Comparison of ENCODE assay signal across 1 cellular context in the genomic region with DNA sequence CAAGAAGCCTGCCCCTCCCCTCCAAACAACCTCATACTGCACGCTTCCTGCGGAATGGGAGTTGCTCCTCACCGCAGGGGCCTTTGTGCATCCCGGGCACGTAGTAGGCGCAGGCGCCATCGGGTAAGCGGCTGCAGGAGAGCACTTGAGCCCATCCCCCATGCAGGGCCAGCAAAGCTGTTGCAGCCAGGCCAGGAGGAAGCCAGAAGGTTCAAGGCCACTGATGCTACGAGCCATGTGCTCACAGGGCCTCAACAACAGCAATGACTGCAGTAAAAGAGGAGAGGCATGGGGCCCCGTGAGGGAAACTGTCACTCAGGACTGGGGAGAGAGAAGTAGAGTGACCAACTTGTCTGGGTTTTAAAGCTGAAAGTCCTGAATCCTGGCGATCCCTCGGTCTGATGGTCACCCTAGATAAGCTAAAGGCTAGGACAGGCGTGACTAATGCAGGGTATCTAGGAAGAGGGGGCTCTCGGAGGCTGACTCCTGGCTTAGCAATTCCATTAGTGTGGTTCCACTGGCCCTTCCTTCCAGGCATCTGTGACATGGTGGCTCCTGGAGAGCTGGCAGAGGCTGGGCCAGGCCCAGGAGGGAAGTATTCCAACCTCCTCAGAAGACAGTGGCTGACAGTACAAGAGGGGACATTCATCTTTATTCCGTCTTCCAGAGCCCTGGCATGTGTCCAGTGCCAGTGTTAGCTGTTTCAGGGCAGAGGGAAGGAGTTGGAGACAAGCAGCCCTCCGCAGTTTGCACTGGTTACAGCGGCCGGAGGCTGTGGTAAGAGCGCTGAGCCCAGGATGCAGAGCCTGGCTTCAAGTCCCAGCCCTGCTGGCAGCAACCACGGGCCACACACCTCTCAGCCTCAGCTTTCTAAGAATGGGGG.
TF ChIP-seq lines count a peak whose summit lies in the region.

No MANE protein-coding gene starts in this region.

TF ChIP-seq in HepG2, 621 proteins besides CTCF, POLR2A, EP300 and RAD21 (continued from another document and continues in another):
- TF ChIP-seq CREB1 (IDR thresholded peaks at IDR 0.05) (peak; percentile 52; the same call in 1 of the 2 replicates), CREB1 (CRISPR knock-in tag; IDR thresholded peaks at IDR 0.05) (no peak), ZNF143 (CRISPR knock-in tag; IDR thresholded peaks at IDR 0.05) (peak; percentile 62; the same call in 1 of the 2 replicates), HDAC2 (CRISPR knock-in tag; IDR thresholded peaks at IDR 0.05) (peak; percentile 98), ISL2 (CRISPR knock-in tag; IDR thresholded peaks at IDR 0.05) (peak; percentile 88), GTF2F1 (IDR thresholded peaks at IDR 0.05; ENCODE audit: low read length) (no peak), CENPX (CRISPR knock-in tag; IDR thresholded peaks at IDR 0.05) (no peak), KDM3A (CRISPR knock-in tag; IDR thresholded peaks at IDR 0.05; ENCODE audit: low read depth) (peak; percentile 91; the same call in 1 of the 2 replicates), PHF5A (CRISPR knock-in tag; IDR thresholded peaks at IDR 0.05; ENCODE audit: low read depth, unreplicated experiment) (peak; percentile 98), HNRNPL (IDR thresholded peaks at IDR 0.05; ENCODE audit: low read depth, low read length) (0 out of 2 replicates have a peak, but pooled peaks have one; percentile 11), AGO2 (optimal IDR thresholded peaks at IDR 0.05; ENCODE audit: low read depth, low read length) (peak; percentile 94), REL (CRISPR knock-in tag; conservative IDR thresholded peaks at IDR 0.05) (peak; percentile 55; the same call in 1 of the 2 replicates), ZNF710 (CRISPR knock-in tag; IDR thresholded peaks at IDR 0.05; ENCODE audit: borderline replicate concordance) (peak; percentile 58; the same call in 1 of the 2 replicates), ZFP82 (CRISPR knock-in tag; IDR thresholded peaks at IDR 0.05; ENCODE audit: borderline replicate concordance) (peak; percentile 86; the same call in 1 of the 2 replicates), TRIM24 (CRISPR knock-in tag; IDR thresholded peaks at IDR 0.05) (peak; percentile 90; the same call in 1 of the 2 replicates), KAT2B (IDR thresholded peaks at IDR 0.05; ENCODE audit: borderline replicate concordance, low read depth, low read length) (no peak), ZBTB8A (CRISPR knock-in tag; IDR thresholded peaks at IDR 0.05; ENCODE audit: borderline replicate concordance, low read depth) (no peak), FIP1L1 (IDR thresholded peaks at IDR 0.05; ENCODE audit: borderline replicate concordance, insufficient read depth, low read depth, low read length) (no peak; the same call in 1 of the 2 replicates), SMC3 (IDR thresholded peaks at IDR 0.05; ENCODE audit: low read length) (no peak), PAX8 (CRISPR knock-in tag; IDR thresholded peaks at IDR 0.05; ENCODE audit: borderline replicate concordance) (peak; percentile 88; the same call in 1 of the 2 replicates), MYNN (CRISPR knock-in tag; IDR thresholded peaks at IDR 0.05; ENCODE audit: low read depth) (no peak), ZNF772 (CRISPR knock-in tag; IDR thresholded peaks at IDR 0.05) (peak; percentile 71; the same call in 1 of the 2 replicates), ZNF598 (CRISPR knock-in tag; IDR thresholded peaks at IDR 0.05; ENCODE audit: borderline replicate concordance) (peak; percentile 96), ZNF703 (CRISPR knock-in tag; IDR thresholded peaks at IDR 0.05; ENCODE audit: borderline replicate concordance) (no peak), ZNF773 (CRISPR knock-in tag; IDR thresholded peaks at IDR 0.05; ENCODE audit: borderline replicate concordance) (peak; percentile 45; the same call in 1 of the 2 replicates), HMG20A (CRISPR knock-in tag; IDR thresholded peaks at IDR 0.05; ENCODE audit: borderline replicate concordance) (peak; percentile 89), POLR2AphosphoS2 (IDR thresholded peaks at IDR 0.05; ENCODE audit: low read depth, low read length) (peak; percentile 59; the same call in 1 of the 2 replicates), CCAR2 (optimal IDR thresholded peaks at IDR 0.05; ENCODE audit: low read depth, low read length) (peak; percentile 29), HOXA7 (CRISPR knock-in tag; IDR thresholded peaks at IDR 0.05) (0 out of 2 replicates have a peak, but pooled peaks have one; percentile 69), HHEX (CRISPR knock-in tag; IDR thresholded peaks at IDR 0.05) (peak; percentile 32), SIN3A (IDR thresholded peaks at IDR 0.05; ENCODE audit: borderline replicate concordance, low read depth, low read length) (peak; percentile 68; the same call in 1 of the 2 replicates), ZNF274 (CRISPR knock-in tag; IDR thresholded peaks at IDR 0.05) (peak; percentile 92), ARHGAP35 (CRISPR knock-in tag; IDR thresholded peaks at IDR 0.05; ENCODE audit: borderline replicate concordance) (no peak), TFE3 (CRISPR knock-in tag; IDR thresholded peaks at IDR 0.05) (peak; percentile 91; the same call in 1 of the 2 replicates)
- TF ChIP-seq, protein P1, sequence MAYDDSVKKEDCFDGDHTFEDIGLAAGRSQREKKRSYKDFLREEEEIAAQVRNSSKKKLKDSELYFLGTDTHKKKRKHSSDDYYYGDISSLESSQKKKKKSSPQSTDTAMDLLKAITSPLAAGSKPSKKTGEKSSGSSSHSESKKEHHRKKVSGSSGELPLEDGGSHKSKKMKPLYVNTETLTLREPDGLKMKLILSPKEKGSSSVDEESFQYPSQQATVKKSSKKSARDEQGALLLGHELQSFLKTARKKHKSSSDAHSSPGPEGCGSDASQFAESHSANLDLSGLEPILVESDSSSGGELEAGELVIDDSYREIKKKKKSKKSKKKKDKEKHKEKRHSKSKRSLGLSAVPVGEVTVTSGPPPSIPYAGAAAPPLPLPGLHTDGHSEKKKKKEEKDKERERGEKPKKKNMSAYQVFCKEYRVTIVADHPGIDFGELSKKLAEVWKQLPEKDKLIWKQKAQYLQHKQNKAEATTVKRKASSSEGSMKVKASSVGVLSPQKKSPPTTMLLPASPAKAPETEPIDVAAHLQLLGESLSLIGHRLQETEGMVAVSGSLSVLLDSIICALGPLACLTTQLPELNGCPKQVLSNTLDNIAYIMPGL (CRISPR knock-in tag; IDR thresholded peaks at IDR 0.05; ENCODE audit: borderline replicate concordance in 1 of 2, low read depth in 1 of 2), result peak; percentile 74 to 85
- TF ChIP-seq, protein P2, sequence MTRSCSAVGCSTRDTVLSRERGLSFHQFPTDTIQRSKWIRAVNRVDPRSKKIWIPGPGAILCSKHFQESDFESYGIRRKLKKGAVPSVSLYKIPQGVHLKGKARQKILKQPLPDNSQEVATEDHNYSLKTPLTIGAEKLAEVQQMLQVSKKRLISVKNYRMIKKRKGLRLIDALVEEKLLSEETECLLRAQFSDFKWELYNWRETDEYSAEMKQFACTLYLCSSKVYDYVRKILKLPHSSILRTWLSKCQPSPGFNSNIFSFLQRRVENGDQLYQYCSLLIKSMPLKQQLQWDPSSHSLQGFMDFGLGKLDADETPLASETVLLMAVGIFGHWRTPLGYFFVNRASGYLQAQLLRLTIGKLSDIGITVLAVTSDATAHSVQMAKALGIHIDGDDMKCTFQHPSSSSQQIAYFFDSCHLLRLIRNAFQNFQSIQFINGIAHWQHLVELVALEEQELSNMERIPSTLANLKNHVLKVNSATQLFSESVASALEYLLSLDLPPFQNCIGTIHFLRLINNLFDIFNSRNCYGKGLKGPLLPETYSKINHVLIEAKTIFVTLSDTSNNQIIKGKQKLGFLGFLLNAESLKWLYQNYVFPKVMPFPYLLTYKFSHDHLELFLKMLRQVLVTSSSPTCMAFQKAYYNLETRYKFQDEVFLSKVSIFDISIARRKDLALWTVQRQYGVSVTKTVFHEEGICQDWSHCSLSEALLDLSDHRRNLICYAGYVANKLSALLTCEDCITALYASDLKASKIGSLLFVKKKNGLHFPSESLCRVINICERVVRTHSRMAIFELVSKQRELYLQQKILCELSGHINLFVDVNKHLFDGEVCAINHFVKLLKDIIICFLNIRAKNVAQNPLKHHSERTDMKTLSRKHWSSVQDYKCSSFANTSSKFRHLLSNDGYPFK (CRISPR knock-in tag; IDR thresholded peaks at IDR 0.05; ENCODE audit: borderline replicate concordance), result peak; percentile 93
- TF ChIP-seq, protein P3, sequence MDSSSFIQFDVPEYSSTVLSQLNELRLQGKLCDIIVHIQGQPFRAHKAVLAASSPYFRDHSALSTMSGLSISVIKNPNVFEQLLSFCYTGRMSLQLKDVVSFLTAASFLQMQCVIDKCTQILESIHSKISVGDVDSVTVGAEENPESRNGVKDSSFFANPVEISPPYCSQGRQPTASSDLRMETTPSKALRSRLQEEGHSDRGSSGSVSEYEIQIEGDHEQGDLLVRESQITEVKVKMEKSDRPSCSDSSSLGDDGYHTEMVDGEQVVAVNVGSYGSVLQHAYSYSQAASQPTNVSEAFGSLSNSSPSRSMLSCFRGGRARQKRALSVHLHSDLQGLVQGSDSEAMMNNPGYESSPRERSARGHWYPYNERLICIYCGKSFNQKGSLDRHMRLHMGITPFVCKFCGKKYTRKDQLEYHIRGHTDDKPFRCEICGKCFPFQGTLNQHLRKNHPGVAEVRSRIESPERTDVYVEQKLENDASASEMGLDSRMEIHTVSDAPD (CRISPR knock-in tag; IDR thresholded peaks at IDR 0.05), result peak; percentile 84
- TF ChIP-seq, protein P4, sequence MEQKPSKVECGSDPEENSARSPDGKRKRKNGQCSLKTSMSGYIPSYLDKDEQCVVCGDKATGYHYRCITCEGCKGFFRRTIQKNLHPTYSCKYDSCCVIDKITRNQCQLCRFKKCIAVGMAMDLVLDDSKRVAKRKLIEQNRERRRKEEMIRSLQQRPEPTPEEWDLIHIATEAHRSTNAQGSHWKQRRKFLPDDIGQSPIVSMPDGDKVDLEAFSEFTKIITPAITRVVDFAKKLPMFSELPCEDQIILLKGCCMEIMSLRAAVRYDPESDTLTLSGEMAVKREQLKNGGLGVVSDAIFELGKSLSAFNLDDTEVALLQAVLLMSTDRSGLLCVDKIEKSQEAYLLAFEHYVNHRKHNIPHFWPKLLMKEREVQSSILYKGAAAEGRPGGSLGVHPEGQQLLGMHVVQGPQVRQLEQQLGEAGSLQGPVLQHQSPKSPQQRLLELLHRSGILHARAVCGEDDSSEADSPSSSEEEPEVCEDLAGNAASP (CRISPR knock-in tag; IDR thresholded peaks at IDR 0.05; ENCODE audit: borderline replicate concordance), result peak; percentile 70; the same call in 1 of the 2 replicates
- TF ChIP-seq, protein P5, sequence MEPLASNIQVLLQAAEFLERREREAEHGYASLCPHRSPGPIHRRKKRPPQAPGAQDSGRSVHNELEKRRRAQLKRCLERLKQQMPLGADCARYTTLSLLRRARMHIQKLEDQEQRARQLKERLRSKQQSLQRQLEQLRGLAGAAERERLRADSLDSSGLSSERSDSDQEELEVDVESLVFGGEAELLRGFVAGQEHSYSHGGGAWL (CRISPR knock-in tag; IDR thresholded peaks at IDR 0.05), result peak; percentile 79
- TF ChIP-seq, protein P6, sequence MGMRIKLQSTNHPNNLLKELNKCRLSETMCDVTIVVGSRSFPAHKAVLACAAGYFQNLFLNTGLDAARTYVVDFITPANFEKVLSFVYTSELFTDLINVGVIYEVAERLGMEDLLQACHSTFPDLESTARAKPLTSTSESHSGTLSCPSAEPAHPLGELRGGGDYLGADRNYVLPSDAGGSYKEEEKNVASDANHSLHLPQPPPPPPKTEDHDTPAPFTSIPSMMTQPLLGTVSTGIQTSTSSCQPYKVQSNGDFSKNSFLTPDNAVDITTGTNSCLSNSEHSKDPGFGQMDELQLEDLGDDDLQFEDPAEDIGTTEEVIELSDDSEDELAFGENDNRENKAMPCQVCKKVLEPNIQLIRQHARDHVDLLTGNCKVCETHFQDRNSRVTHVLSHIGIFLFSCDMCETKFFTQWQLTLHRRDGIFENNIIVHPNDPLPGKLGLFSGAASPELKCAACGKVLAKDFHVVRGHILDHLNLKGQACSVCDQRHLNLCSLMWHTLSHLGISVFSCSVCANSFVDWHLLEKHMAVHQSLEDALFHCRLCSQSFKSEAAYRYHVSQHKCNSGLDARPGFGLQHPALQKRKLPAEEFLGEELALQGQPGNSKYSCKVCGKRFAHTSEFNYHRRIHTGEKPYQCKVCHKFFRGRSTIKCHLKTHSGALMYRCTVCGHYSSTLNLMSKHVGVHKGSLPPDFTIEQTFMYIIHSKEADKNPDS (CRISPR knock-in tag; IDR thresholded peaks at IDR 0.05), result peak; percentile 96
- TF ChIP-seq, protein P7, sequence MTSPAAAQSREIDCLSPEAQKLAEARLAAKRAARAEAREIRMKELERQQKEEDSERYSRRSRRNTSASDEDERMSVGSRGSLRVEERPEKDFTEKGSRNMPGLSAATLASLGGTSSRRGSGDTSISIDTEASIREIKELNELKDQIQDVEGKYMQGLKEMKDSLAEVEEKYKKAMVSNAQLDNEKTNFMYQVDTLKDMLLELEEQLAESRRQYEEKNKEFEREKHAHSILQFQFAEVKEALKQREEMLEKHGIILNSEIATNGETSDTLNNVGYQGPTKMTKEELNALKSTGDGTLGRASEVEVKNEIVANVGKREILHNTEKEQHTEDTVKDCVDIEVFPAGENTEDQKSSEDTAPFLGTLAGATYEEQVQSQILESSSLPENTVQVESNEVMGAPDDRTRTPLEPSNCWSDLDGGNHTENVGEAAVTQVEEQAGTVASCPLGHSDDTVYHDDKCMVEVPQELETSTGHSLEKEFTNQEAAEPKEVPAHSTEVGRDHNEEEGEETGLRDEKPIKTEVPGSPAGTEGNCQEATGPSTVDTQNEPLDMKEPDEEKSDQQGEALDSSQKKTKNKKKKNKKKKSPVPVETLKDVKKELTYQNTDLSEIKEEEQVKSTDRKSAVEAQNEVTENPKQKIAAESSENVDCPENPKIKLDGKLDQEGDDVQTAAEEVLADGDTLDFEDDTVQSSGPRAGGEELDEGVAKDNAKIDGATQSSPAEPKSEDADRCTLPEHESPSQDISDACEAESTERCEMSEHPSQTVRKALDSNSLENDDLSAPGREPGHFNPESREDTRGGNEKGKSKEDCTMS (CRISPR knock-in tag; conservative IDR thresholded peaks at IDR 0.05), result no peak
